In genomic region chr10:100009793-100010676, GRCh38 we compare ENCODE assay signal across 8 cellular contexts. TPM values are rescaled to one million over a fixed set of nuclear protein-coding genes. Genes with fewer than 3 reads are reported as not detected.
DNase-seq lines count a peak whose midpoint lies in the region; ATAC-seq and TF ChIP-seq lines count a peak whose summit lies in the region.

Gene DNMBP (minus strand): TSS chr10:100009947. CDS start chr10:99972124, 37,823 bp downstream.

- H3K4me1 ChIP-seq in SK-N-SH (ENCODE audit: control insufficient read depth in 1 of 2, insufficient read depth in 2 of 2, low read depth in 1 of 2, low read length in 1 of 2) (peaks cover 10 to 13% of the 10 kb centered on the region in 2 experiments), thoracic aorta (ENCODE audit: control insufficient read depth in 1 of 2, low read depth in 2 of 2) (peaks cover 13 to 29% of the 10 kb centered on the region in 2 donors)

- peaks cover 35% of the 10 kb centered on the region for H3F3A ChIP-seq in SK-N-SH (replicated peaks; ENCODE audit: insufficient read depth)

- CTCF ChIA-PET in SK-N-SH (lab: Yijun Ruan, JAX) = interaction anchor here (0.6 to 5.0 kb wide), 57 partner anchors 8 to 389 kb away, joined by 3 to 64 read pairs (median 4); no protein-coding TSS in a partner anchor

- no peaks in the 10 kb centered on the region for H4K20me1 ChIP-seq in SK-N-SH (ENCODE audit: insufficient read depth)

- TF ChIP-seq EP300 in Ishikawa (IDR thresholded peaks at IDR 0.05; ENCODE audit: borderline replicate concordance) = 0 out of 2 replicates have a peak, but pooled peaks have one; percentile 12
- TF ChIP-seq EP300 in SK-N-SH (IDR thresholded peaks at IDR 0.05; ENCODE audit: borderline replicate concordance in 1 of 2, low read depth in 1 of 2, low read length in 1 of 2) = no peak

- TF ChIP-seq CTCF in SK-N-SH (IDR thresholded peaks at IDR 0.05) (peak; percentile 65), glutamatergic neuron (IDR thresholded peaks at IDR 0.05; ENCODE audit: partially characterized antibody, unreplicated experiment) (peak; percentile 76), osteocyte (IDR thresholded peaks at IDR 0.05) (peak; percentile 60), thoracic aorta (IDR thresholded peaks at IDR 0.05) (peak; percentile 52)

- TF ChIP-seq RAD21 in Ishikawa (IDR thresholded peaks at IDR 0.05; ENCODE audit: low read depth) (no peak; the same call in 1 of the 2 replicates), SK-N-SH (IDR thresholded peaks at IDR 0.05; ENCODE audit: low read length) (peak; percentile 29; the same call in 1 of the 2 replicates)

- H3K4me3 ChIP-seq in SK-N-SH (ENCODE audit: low read depth in 2 of 2, low read length in 1 of 2) = peak within 1 kb of the TSS; percentile 79 to 93
- H3K4me3 ChIP-seq in thoracic aorta = peak within 1 kb of the TSS; percentile 91

- peak within 1 kb of the TSS; percentile 77 for H3K9ac ChIP-seq in SK-N-SH

- no peaks in the 10 kb centered on the region for H3K36me3 Mint-ChIP-seq in activated naive CD4-positive, alpha-beta T cell treated with anti-CD3 and anti-CD28 coated beads, Interleukin-2, amount 50 U/mL, for 72 hours
- H3K36me3 Mint-ChIP-seq in glutamatergic neuron (ENCODE audit: unreplicated experiment) = peaks cover 4% of the 10 kb centered on the region
- H3K36me3 Mint-ChIP-seq in osteocyte (ENCODE audit: unreplicated experiment) = no peaks in the 10 kb centered on the region

- peak within 1 kb of the TSS; percentile 79 for H2AFZ ChIP-seq in SK-N-SH (ENCODE audit: low read depth)

- H3K27me3 ChIP-seq in SK-N-SH (ENCODE audit: insufficient read depth) (no peaks in the 10 kb centered on the region), thoracic aorta (replicated peaks; ENCODE audit: insufficient read depth) (no peaks in the 10 kb centered on the region)

- H3K27ac ChIP-seq in SK-N-SH (ENCODE audit: low read depth in 2 of 2, low read length in 1 of 2) = peak within 1 kb of the TSS; percentile 50 to 99; a peak in 3 of 4 replicates
- H3K27ac ChIP-seq in thoracic aorta = peak within 1 kb of the TSS; percentile 55 to 64

- H3K79me2 ChIP-seq in SK-N-SH (ENCODE audit: insufficient read depth) = peaks cover 41% of the 10 kb centered on the region

- 9% methylated on average over 26 of the region's 86 CpGs for WGBS in SK-N-SH (ENCODE audit: low lambda C conversion rate)

- peak; percentile 68 for ATAC-seq in GM21529 (IDR thresholded peaks at IDR 0.05; ENCODE audit: unreplicated experiment)
- peak; percentile 91 to 96 for ATAC-seq in activated naive CD4-positive, alpha-beta T cell treated with anti-CD3 and anti-CD28 coated beads, Interleukin-2, amount 50 U/mL, for 72 hours
- peak; percentile 86 for ATAC-seq in thoracic aorta (ENCODE audit: insufficient number of reproducible peaks, low FRiP score, low read depth)

- DNase-seq in EL (peak; percentile 87), SK-N-SH (peak; percentile 99), glutamatergic neuron (peak; percentile 89), osteocyte (ENCODE audit: extremely low spot score, unreplicated experiment) (peak; percentile 95), thoracic aorta (ENCODE audit: low spot score) (peak; percentile 21)
- DNase-seq in activated naive CD4-positive, alpha-beta T cell treated with anti-CD3 and anti-CD28 coated beads, Interleukin-2, amount 50 U/mL, for 72 hours (ENCODE audit: low spot score in 2 of 2) = peak; percentile 85 to 87

- H3K4me1 Mint-ChIP-seq in glutamatergic neuron (ENCODE audit: low read depth, unreplicated experiment) (peaks cover 7% of the 10 kb centered on the region), osteocyte (ENCODE audit: unreplicated experiment) (peaks cover 45% of the 10 kb centered on the region)

- H3K4me3 Mint-ChIP-seq in glutamatergic neuron (ENCODE audit: unreplicated experiment) = peak within 1 kb of the TSS; percentile 94
- peak within 1 kb of the TSS; percentile 96 for H3K4me3 Mint-ChIP-seq in osteocyte (ENCODE audit: unreplicated experiment)

- H3K27me3 Mint-ChIP-seq in glutamatergic neuron (ENCODE audit: unreplicated experiment) = peaks cover 4% of the 10 kb centered on the region
- no peaks in the 10 kb centered on the region for H3K27me3 Mint-ChIP-seq in osteocyte (ENCODE audit: unreplicated experiment)

- no peaks in the 10 kb centered on the region for H3K9me3 Mint-ChIP-seq in activated naive CD4-positive, alpha-beta T cell treated with anti-CD3 and anti-CD28 coated beads, Interleukin-2, amount 50 U/mL, for 72 hours
- H3K9me3 Mint-ChIP-seq in glutamatergic neuron (ENCODE audit: unreplicated experiment) = peaks cover 6% of the 10 kb centered on the region
- H3K9me3 Mint-ChIP-seq in osteocyte (ENCODE audit: unreplicated experiment) = no peaks in the 10 kb centered on the region

- H3K36me3 ChIP-seq in SK-N-SH (replicated peaks in 1 of 2; ENCODE audit: control insufficient read depth in 1 of 2, insufficient read depth in 2 of 2, low read length in 1 of 2) = no peaks in the 10 kb centered on the region
- no peaks in the 10 kb centered on the region for H3K36me3 ChIP-seq in thoracic aorta

- POLR2A ChIA-PET in SK-N-SH (lab: Yijun Ruan, JAX) = no interaction called here

- peak within 1 kb of the TSS; percentile 95 for H3K4me2 ChIP-seq in SK-N-SH

- no peaks in the 10 kb centered on the region for H3K9me3 ChIP-seq in SK-N-SH
- H3K9me3 ChIP-seq in thoracic aorta = no peaks in the 10 kb centered on the region

- peak within 1 kb of the TSS in 1 of 2 donors; percentile 36 for H3K27ac Mint-ChIP-seq in activated naive CD4-positive, alpha-beta T cell treated with anti-CD3 and anti-CD28 coated beads, Interleukin-2, amount 50 U/mL, for 72 hours
- H3K27ac Mint-ChIP-seq in glutamatergic neuron (ENCODE audit: unreplicated experiment) = peak within 1 kb of the TSS; percentile 89
- peak within 1 kb of the TSS; percentile 97 for H3K27ac Mint-ChIP-seq in osteocyte (ENCODE audit: unreplicated experiment)

- no peaks in the 10 kb centered on the region for H3K9me2 ChIP-seq in SK-N-SH

TF ChIP-seq in Ishikawa, 13 proteins besides CTCF, POLR2A, EP300 and RAD21:
- TF ChIP-seq CREB1 (IDR thresholded peaks at IDR 0.05; ENCODE audit: low read depth) = no peak
- no peak for TF ChIP-seq CEBPB (IDR thresholded peaks at IDR 0.05)
- TF ChIP-seq TAF1 (IDR thresholded peaks at IDR 0.05; ENCODE audit: low read depth) = 0 out of 2 replicates have a peak, but pooled peaks have one; percentile 50
- 0 out of 2 replicates have a peak, but pooled peaks have one; percentile 11 for TF ChIP-seq ZBTB7A (IDR thresholded peaks at IDR 0.05; ENCODE audit: low read depth)
- peak; percentile 27; the same call in 1 of the 2 replicates for TF ChIP-seq TCF12 (IDR thresholded peaks at IDR 0.05; ENCODE audit: low read depth)
- TF ChIP-seq EGR1 (IDR thresholded peaks at IDR 0.05) = no peak

TF ChIP-seq in SK-N-SH, 30 proteins besides CTCF, POLR2A, EP300 and RAD21 (continues in another document):
- no peak for TF ChIP-seq EZH2phosphoT487 (IDR thresholded peaks at IDR 0.05; ENCODE audit: borderline replicate concordance, low read depth)
- TF ChIP-seq RXRA (IDR thresholded peaks at IDR 0.05; ENCODE audit: borderline replicate concordance, low read depth) = no peak
- TF ChIP-seq FOXJ3 (CRISPR knock-in tag; IDR thresholded peaks at IDR 0.05) = no peak
- TF ChIP-seq RFX5 (IDR thresholded peaks at IDR 0.05; ENCODE audit: low read length) = no peak
- peak; percentile 53 for TF ChIP-seq SMC3 (IDR thresholded peaks at IDR 0.05; ENCODE audit: low read depth, low read length)
- TF ChIP-seq TCF12 (IDR thresholded peaks at IDR 0.05) = no peak
- TF ChIP-seq MAX (IDR thresholded peaks at IDR 0.05; ENCODE audit: low read depth) = no peak
- TF ChIP-seq JUND (IDR thresholded peaks at IDR 0.05) = no peak
- peak; percentile 15; the same call in 1 of the 2 replicates for TF ChIP-seq ELF1 (IDR thresholded peaks at IDR 0.05)
- no peak for TF ChIP-seq PBX3 (IDR thresholded peaks at IDR 0.05)

RNA-seq across cellular contexts. Expression of gene DNMBP, which starts in this region (rescaled TPM):
- 36.0 and 40.2 TPM in 2 replicates for polyA plus RNA-seq in SK-N-SH (2012; rRNA removed)
- 26.0 and 28.4 TPM in 2 replicates for polyA plus RNA-seq in SK-N-SH (2012; cell fraction: cytosol; rRNA removed)
- polyA plus RNA-seq in SK-N-SH (2012; cell fraction: nucleus; rRNA removed) = 82.1 and 97.2 TPM in 2 replicates
- total RNA-seq in activated naive CD4-positive, alpha-beta T cell treated with anti-CD3 and anti-CD28 coated beads, Interleukin-2, amount 50 U/mL, for 72 hours = 1 to 10 TPM; 3.2 to 3.4 TPM
- total RNA-seq in glutamatergic neuron (ENCODE audit: unreplicated experiment) (9.5 TPM), osteocyte (16.2 and 17.5 TPM in 2 replicates), thoracic aorta (10 to 100 TPM; 17.9 to 34.2 TPM)

Comparison
In these comparisons a context has a peak if more than half of its experiments do, and no peak if none do; other contexts are left out.
1. Peak in every context shown above with its lines: DNase-seq, ATAC-seq, H3K4me3 ChIP-seq and H3K27ac ChIP-seq.
2. DNase-seq: peak in every context shown above with its lines; median percentile 99 in SK-N-SH; 95 in osteocyte; 89 in glutamatergic neuron; 87 in EL; 86 in activated naive CD4-positive, alpha-beta T cell treated with anti-CD3 and anti-CD28 coated beads, Interleukin-2, amount 50 U/mL, for 72 hours; 21 in thoracic aorta.